In genomic region chr18:8776544-8776943, GRCh38 we compare ENCODE assay signal across 16 cellular contexts.
DNase-seq lines count a peak whose midpoint lies in the region; ATAC-seq, FAIRE-seq and TF ChIP-seq lines count a peak whose summit lies in the region.
"Had no signal": no experiment of that assay in that cellular context is flagged by ENCODE, and none has a peak within 500 bp of the region (broad histone marks: within the 10 kb centered on the region; RNA-seq: fewer than 3 reads in every experiment).

No MANE protein-coding gene starts in this region.

- H3K4me1 ChIP-seq in A549: peaks cover 43% of the 10 kb centered on the region
- peaks cover 5% of the 10 kb centered on the region for H3K4me1 ChIP-seq in IMR-90 (ENCODE audit: control insufficient read depth, insufficient read depth, low read length)
- H3K4me1 ChIP-seq in endothelial cell of umbilical vein (ENCODE audit: control insufficient read depth, extremely low read depth, insufficient read depth, low read length): peaks cover 11% of the 10 kb centered on the region
- peaks cover 31% of the 10 kb centered on the region for H3K4me1 ChIP-seq in rectal smooth muscle tissue (ENCODE audit: control insufficient read depth, insufficient read depth, low read length)
- H3K4me1 ChIP-seq: Caco-2 had no signal

- H4K91ac ChIP-seq in IMR-90 (ENCODE audit: insufficient read depth, low read depth, low read length): no peak overlapping the region

- no peak overlapping the region for H2BK5ac ChIP-seq in IMR-90 (ENCODE audit: low read depth, low read length, poor library complexity, severe bottlenecking)

- dilution Hi-C loops in IMR-90 (cut with HindIII; ENCODE audit: low sequenced_read_pairs, unreplicated experiment) (no loop called here), endothelial cell of umbilical vein (cut with MboI; ENCODE audit: extremely low pct_ligation_motif_present, low sequenced_read_pairs) (no loop called here)

- no peaks in the 10 kb centered on the region for H3K36me3 Mint-ChIP-seq in CD14-positive monocyte

- no peaks in the 10 kb centered on the region for H3K9me3 Mint-ChIP-seq in CD14-positive monocyte
- H3K9me3 Mint-ChIP-seq: CD8-positive, alpha-beta memory T cell had no signal

- H3K4me2 ChIP-seq in A549: no peak overlapping the region
- H3K4me2 ChIP-seq in IMR-90 (ENCODE audit: low read depth, low read length): no peak overlapping the region
- H3K4me2 ChIP-seq in endothelial cell of umbilical vein (ENCODE audit: insufficient read depth, low read length): no peak overlapping the region

- no peak overlapping the region for H3K4me3 Mint-ChIP-seq in CD14-positive monocyte
- H3K4me3 Mint-ChIP-seq: CD8-positive, alpha-beta memory T cell had no signal

- H4K8ac ChIP-seq in IMR-90 (ENCODE audit: low read depth in 2 of 2, low read length in 2 of 2): no peak overlapping the region

- H3K56ac ChIP-seq in IMR-90 (ENCODE audit: extremely low read depth, insufficient read depth, low read length): no peak overlapping the region

- BruUV-seq in IMR-90 (replicated peaks; lab: Mats Ljungman, UMichigan): no TSS peak
- no TSS peak for BruUV-seq in endothelial cell of umbilical vein (replicated peaks; lab: Mats Ljungman, UMichigan)

- POLR2A ChIA-PET in A549 (lab: Yijun Ruan, JAX): no interaction called here
- POLR2A ChIA-PET in IMR-90 (lab: Charles Lee; ENCODE audit: unreplicated experiment): no interaction called here
- POLR2A ChIA-PET in endothelial cell of umbilical vein (lab: Charles Lee): no interaction called here

- no peak overlapping the region for H3K27ac Mint-ChIP-seq in CD14-positive monocyte
- H3K27ac Mint-ChIP-seq: CD8-positive, alpha-beta memory T cell had no signal

- no peak overlapping the region for H2AK9ac ChIP-seq in IMR-90 (replicated peaks; ENCODE audit: low read depth, low read length, poor library complexity)

- no peak overlapping the region for H2AFZ ChIP-seq in IMR-90 (replicated peaks; ENCODE audit: low read length, poor library complexity)
- no peak overlapping the region for H2AFZ ChIP-seq in endothelial cell of umbilical vein (ENCODE audit: low read depth, low read length)

- ATAC-seq in A549 (no peak), IMR-90 (ENCODE audit: low read depth) (no peak), left lobe of liver (no peak), HG03342 (IDR thresholded peaks at IDR 0.05; ENCODE audit: unreplicated experiment) (no peak)
- ATAC-seq: HCT116 had no signal

- WGBS in A549 (ENCODE audit: missing lambda C conversion rate): 98% methylated on average over 4 of the region's 4 CpGs
- WGBS in IMR-90 (ENCODE audit: extremely low coverage in 2 of 2, insufficient read length in 1 of 2), 2 experiments: no CpG with 5 or more reads among the region's 4 CpGs

- H2BK15ac ChIP-seq in IMR-90 (ENCODE audit: low read depth, low read length): no peak overlapping the region

- no peak for TF ChIP-seq CTCF in A549 (IDR thresholded peaks at IDR 0.05)
- TF ChIP-seq CTCF in IMR-90 (conservative IDR thresholded peaks at IDR 0.05; ENCODE audit: low read depth, low read length): no peak
- TF ChIP-seq CTCF in endothelial cell of umbilical vein (IDR thresholded peaks at IDR 0.05; ENCODE audit: extremely low read depth in 1 of 2, insufficient read depth in 1 of 2, low read depth in 1 of 2, low read length in 2 of 2): no peak
- TF ChIP-seq CTCF in CD14-positive monocyte (IDR thresholded peaks at IDR 0.05): no peak

- intact Hi-C loops in IMR-90 (cut with micrococcal nuclease): no loop called here
- intact Hi-C loops in endothelial cell of umbilical vein (cut with micrococcal nuclease): no loop called here
- intact Hi-C loops in CD14-positive monocyte (cut with micrococcal nuclease): no loop called here

- H3K4me3 ChIP-seq in A549: no peak overlapping the region
- no peak overlapping the region for H3K4me3 ChIP-seq in IMR-90 (ENCODE audit: insufficient read depth, low read depth, low read length)
- H3K4me3 ChIP-seq in endothelial cell of umbilical vein (replicated peaks in 1 of 3; ENCODE audit: insufficient read depth in 1 of 3, low read depth in 1 of 3, low read length in 3 of 3): no peak overlapping the region
- no peak overlapping the region for H3K4me3 ChIP-seq in rectal smooth muscle tissue (ENCODE audit: low read length)

- H3K4ac ChIP-seq in IMR-90 (ENCODE audit: low read depth, low read length): no peak overlapping the region

- no peaks in the 10 kb centered on the region for H3K27me3 ChIP-seq in IMR-90 (ENCODE audit: control insufficient read depth, insufficient read depth, low read length)
- H3K27me3 ChIP-seq in endothelial cell of umbilical vein (ENCODE audit: control insufficient read depth in 2 of 2, insufficient read depth in 2 of 2, low read length in 2 of 2): no peaks in the 10 kb centered on the region
- no peaks in the 10 kb centered on the region for H3K27me3 ChIP-seq in rectal smooth muscle tissue (ENCODE audit: control insufficient read depth, insufficient read depth, low read length)

- in situ Hi-C loops in IMR-90 (cut with MboI; ENCODE audit: low sequenced_read_pairs): no loop called here

- H3K14ac ChIP-seq in IMR-90 (replicated peaks; ENCODE audit: low read depth, low read length): no peak overlapping the region

- peak overlapping the region; percentile 68; the same call in 1 of the 2 replicates for H3K23ac ChIP-seq in IMR-90 (ENCODE audit: low read depth, low read length)

- H3K27ac ChIP-seq in A549 (peak overlapping the region; percentile 3 to 55; a peak in 4 of 6 replicates), IMR-90 (ENCODE audit: insufficient read depth, low read length) (no peak overlapping the region), endothelial cell of umbilical vein (ENCODE audit: insufficient read depth, low read depth, low read length) (no peak overlapping the region), rectal smooth muscle tissue (ENCODE audit: low read depth, low read length) (peak overlapping the region; percentile 87)
- H3K27ac ChIP-seq: 22Rv1, C4-2B had no signal

- peaks cover 2% of the 10 kb centered on the region for H3K79me2 ChIP-seq in endothelial cell of umbilical vein (ENCODE audit: control insufficient read depth, insufficient read depth, low read length)

- H3K9me3 ChIP-seq in A549: no peaks in the 10 kb centered on the region
- H3K9me3 ChIP-seq in IMR-90 (ENCODE audit: control insufficient read depth, insufficient read depth, low read length): no peaks in the 10 kb centered on the region
- H3K9me3 ChIP-seq in endothelial cell of umbilical vein (replicated peaks; ENCODE audit: control insufficient read depth, insufficient read depth, low read length): no peaks in the 10 kb centered on the region
- H3K9me3 ChIP-seq: Caco-2 had no signal

- H2BK20ac ChIP-seq in IMR-90 (ENCODE audit: low read depth, low read length): no peak overlapping the region

- no peak overlapping the region for H3K9ac ChIP-seq in IMR-90 (ENCODE audit: low read depth, low read length)
- H3K9ac ChIP-seq in endothelial cell of umbilical vein (replicated peaks; ENCODE audit: extremely low read depth, insufficient read depth, low read length): no peak overlapping the region
- H3K9ac ChIP-seq in rectal smooth muscle tissue (ENCODE audit: low read length): no peak overlapping the region

- H3K4me1 Mint-ChIP-seq in CD14-positive monocyte: no peaks in the 10 kb centered on the region
- H3K4me1 Mint-ChIP-seq: CD8-positive, alpha-beta memory T cell had no signal

- no peak overlapping the region for H4K5ac ChIP-seq in IMR-90 (ENCODE audit: low read depth, low read length)

- H2BK120ac ChIP-seq in IMR-90 (ENCODE audit: low read depth, low read length): no peak overlapping the region

- peaks cover 35% of the 10 kb centered on the region for H3K36me3 ChIP-seq in IMR-90 (ENCODE audit: control insufficient read depth, insufficient read depth, low read length)
- peaks cover 2 to 3% of the 10 kb centered on the region in 2 experiments for H3K36me3 ChIP-seq in endothelial cell of umbilical vein (ENCODE audit: control insufficient read depth in 2 of 2, extremely low read depth in 1 of 2, insufficient read depth in 2 of 2, low read length in 2 of 2)
- no peaks in the 10 kb centered on the region for H3K36me3 ChIP-seq in rectal smooth muscle tissue (ENCODE audit: control insufficient read depth, insufficient read depth, low read length)

- CTCF ChIA-PET in A549 (lab: Yijun Ruan, JAX) (interaction anchor here (1.8 to 1.9 kb wide), 2 partner anchors 23 to 205 kb away, joined by 4 to 5 read pairs; no protein-coding TSS in a partner anchor), IMR-90 (lab: Yijun Ruan, JAX) (no interaction called here), endothelial cell of umbilical vein (lab: Charles Lee) (interaction anchor here (0.6 to 2.6 kb wide), 12 partner anchors 10 to 211 kb away, joined by 3 to 8 read pairs (median 4); no protein-coding TSS in a partner anchor)

- TF ChIP-seq POLR2A in A549 (IDR thresholded peaks at IDR 0.05; ENCODE audit: low read length) (no peak), IMR-90 (IDR thresholded peaks at IDR 0.05; ENCODE audit: low read depth, low read length) (no peak), endothelial cell of umbilical vein (IDR thresholded peaks at IDR 0.05; ENCODE audit: low read depth, low read length) (no peak)

- H3K9me1 ChIP-seq in IMR-90 (ENCODE audit: insufficient read depth, low read length): peaks cover 23% of the 10 kb centered on the region
- no peaks in the 10 kb centered on the region for H3K9me1 ChIP-seq in endothelial cell of umbilical vein (replicated peaks; ENCODE audit: control insufficient read depth, extremely low read depth, insufficient read depth, low read length)

- TF ChIP-seq EP300 in A549 (IDR thresholded peaks at IDR 0.05): no peak

- TF ChIP-seq RAD21 in A549 (conservative IDR thresholded peaks at IDR 0.05 in 1 of 2, IDR thresholded peaks at IDR 0.05 in 1 of 2): no peak
- TF ChIP-seq RAD21 in IMR-90 (IDR thresholded peaks at IDR 0.05; ENCODE audit: low read length): no peak

- DNase-seq in A549 (ENCODE audit: low read depth in 1 of 2, low spot score in 1 of 2) (no peak), IMR-90 (no peak), endothelial cell of umbilical vein (ENCODE audit: low read depth, low spot score) (peak; percentile 20), CD14-positive monocyte (ENCODE audit: low spot score) (no peak), left lobe of liver (ENCODE audit: low spot score) (no peak)
- no peak for DNase-seq in activated CD8-positive, alpha-beta memory T cell treated with anti-CD3 and anti-CD28 coated beads for 24 hours
- DNase-seq: Caco-2; CD8-positive, alpha-beta memory T cell; DND-41; GDM1 had no signal

- no peak overlapping the region for H3K18ac ChIP-seq in IMR-90 (ENCODE audit: low read depth, low read length)

- peaks cover 0 to 8% (median 0%) of the 10 kb centered on the region in 3 donors for H3K27me3 Mint-ChIP-seq in CD14-positive monocyte (ENCODE audit: low read depth in 3 of 3)

- FAIRE-seq in A549 (lab: Jason Lieb, UNC): no peak
- no peak for FAIRE-seq in endothelial cell of umbilical vein (lab: Jason Lieb, UNC)
- FAIRE-seq: GM12892 had no signal

- H2AK5ac ChIP-seq in IMR-90 (ENCODE audit: low read depth, low read length): no peak overlapping the region

- H3K79me1 ChIP-seq in IMR-90 (ENCODE audit: low read depth in 1 of 2, low read length in 2 of 2): peaks cover 44 to 87% of the 10 kb centered on the region in 2 experiments

- H4K20me1 ChIP-seq in IMR-90 (ENCODE audit: insufficient read depth, low read length): peaks cover 9% of the 10 kb centered on the region; the same call in 1 of the 2 replicates
- no peaks in the 10 kb centered on the region for H4K20me1 ChIP-seq in endothelial cell of umbilical vein (replicated peaks; ENCODE audit: control insufficient read depth, extremely low read depth, insufficient read depth, low read length)

Comparison
In these comparisons a context has a peak if more than half of its experiments do, and no peak if none do; other contexts are left out.
1. H3K27ac ChIP-seq: peak in A549 (2 of 2) and rectal smooth muscle tissue (single experiment); none in IMR-90 (single experiment) and endothelial cell of umbilical vein (single experiment).